In genomic region chr4:10690185-10690907, GRCh38 we compare ENCODE assay signal across 1 cellular context.
TF ChIP-seq lines count a peak whose summit lies in the region.

No MANE protein-coding gene starts in this region.

TF ChIP-seq in SK-N-SH, 30 proteins besides CTCF, POLR2A, EP300 and RAD21 (continued from another document):
- TF ChIP-seq ZBTB33 (IDR thresholded peaks at IDR 0.05; ENCODE audit: borderline replicate concordance, low read depth) (no peak), USF1 (IDR thresholded peaks at IDR 0.05; ENCODE audit: borderline replicate concordance, low read depth) (no peak), TEAD4 (IDR thresholded peaks at IDR 0.05; ENCODE audit: borderline replicate concordance, insufficient read depth) (no peak), TCF12 (IDR thresholded peaks at IDR 0.05) (no peak), RFX5 (IDR thresholded peaks at IDR 0.05; ENCODE audit: low read length) (no peak), NFIC (IDR thresholded peaks at IDR 0.05; ENCODE audit: borderline replicate concordance) (no peak), POLR2AphosphoS5 (IDR thresholded peaks at IDR 0.05; ENCODE audit: low read depth, low read length) (no peak), MEF2A (IDR thresholded peaks at IDR 0.05; ENCODE audit: borderline replicate concordance, low read depth) (no peak)
